In the genomic region with DNA sequence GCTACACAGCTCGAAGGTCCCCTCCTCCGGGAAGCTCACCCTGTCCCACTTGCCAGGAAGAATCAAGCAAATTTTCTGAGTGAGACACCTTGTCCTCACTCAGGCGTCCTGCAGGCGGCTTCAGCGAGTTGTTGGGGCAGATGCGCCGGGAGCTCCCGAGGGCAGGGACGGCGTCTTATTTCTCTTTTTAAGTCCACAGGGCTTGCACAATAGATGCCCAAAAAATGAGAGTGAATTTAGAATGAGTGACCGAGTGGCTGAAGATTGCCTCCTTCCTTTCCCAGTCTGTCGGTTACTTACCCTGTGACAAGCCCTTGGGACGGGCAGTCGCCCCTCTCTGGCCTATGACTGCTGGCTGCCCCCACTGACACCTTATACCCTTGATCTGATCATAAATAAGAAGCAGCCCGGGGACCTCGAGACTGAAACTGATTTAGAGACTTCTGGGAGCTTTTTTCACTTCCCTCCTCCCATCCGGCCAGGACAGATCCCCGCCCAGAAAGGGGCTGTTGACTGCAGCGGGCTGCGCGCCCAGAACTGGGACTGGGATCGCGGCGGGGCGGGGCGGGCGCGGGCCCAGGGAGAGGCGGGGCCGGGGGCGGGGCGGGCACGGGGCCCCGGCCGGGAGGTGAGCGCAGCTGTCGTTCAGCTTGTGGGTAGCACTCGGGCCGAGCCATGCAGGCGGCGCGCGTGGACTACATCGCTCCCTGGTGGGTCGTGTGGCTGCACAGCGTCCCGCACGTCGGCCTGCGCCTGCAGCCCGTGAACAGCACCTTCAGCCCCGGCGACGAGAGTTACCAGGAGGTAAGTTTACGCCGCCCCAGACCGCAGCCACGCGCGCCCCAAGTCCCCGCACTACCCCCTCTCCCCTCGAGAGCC, we compare ENCODE assay signal across 8 cellular contexts. TPM values are rescaled to one million over a fixed set of nuclear protein-coding genes. Genes with fewer than 3 reads are reported as not detected.
A peak's percentile ranks its signal among the peaks of the same experiment; 100 is the strongest.
DNase-seq lines count a peak whose midpoint lies in the region; ATAC-seq and TF ChIP-seq lines count a peak whose summit lies in the region.

A gene with protein sequence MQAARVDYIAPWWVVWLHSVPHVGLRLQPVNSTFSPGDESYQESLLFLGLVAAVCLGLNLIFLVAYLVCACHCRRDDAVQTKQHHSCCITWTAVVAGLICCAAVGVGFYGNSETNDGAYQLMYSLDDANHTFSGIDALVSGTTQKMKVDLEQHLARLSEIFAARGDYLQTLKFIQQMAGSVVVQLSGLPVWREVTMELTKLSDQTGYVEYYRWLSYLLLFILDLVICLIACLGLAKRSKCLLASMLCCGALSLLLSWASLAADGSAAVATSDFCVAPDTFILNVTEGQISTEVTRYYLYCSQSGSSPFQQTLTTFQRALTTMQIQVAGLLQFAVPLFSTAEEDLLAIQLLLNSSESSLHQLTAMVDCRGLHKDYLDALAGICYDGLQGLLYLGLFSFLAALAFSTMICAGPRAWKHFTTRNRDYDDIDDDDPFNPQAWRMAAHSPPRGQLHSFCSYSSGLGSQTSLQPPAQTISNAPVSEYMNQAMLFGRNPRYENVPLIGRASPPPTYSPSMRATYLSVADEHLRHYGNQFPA (plus strand): TSS at position 659 of the 879 bp plus-strand sequence. CDS start 17 bp downstream, at position 676.

- peak within 1 kb of the TSS; percentile 80 for H3K27ac Mint-ChIP-seq in activated T-cell treated with anti-CD3 and anti-CD28 coated beads, Interleukin-2, amount 50 U/mL, for 24 hours
- peak within 1 kb of the TSS; percentile 93 for H3K27ac Mint-ChIP-seq in stimulated activated effector memory CD8-positive, alpha-beta T cell treated with anti-CD3 and anti-CD28 coated beads, Interleukin-12 subunit alpha, Interleukin-12 subunit beta, amount 100 ng/mL, for 72 hours

- H3K36me3 Mint-ChIP-seq in activated T-cell treated with anti-CD3 and anti-CD28 coated beads, Interleukin-2, amount 50 U/mL, for 24 hours (ENCODE audit: low read depth): peaks cover 41% of the 10 kb centered on the region
- H3K36me3 Mint-ChIP-seq in stimulated activated effector memory CD8-positive, alpha-beta T cell treated with anti-CD3 and anti-CD28 coated beads, Interleukin-12 subunit alpha, Interleukin-12 subunit beta, amount 100 ng/mL, for 72 hours: peaks cover 47% of the 10 kb centered on the region

- peak within 1 kb of the TSS; percentile 54 for H3K27ac ChIP-seq in muscle layer of duodenum (ENCODE audit: low read length)

- DNase-seq in DMS 273 (lab: John Stamatoyannopoulos, UW; ENCODE audit: unreplicated experiment): peak; percentile 97
- DNase-seq in HuH-7 (ENCODE audit: low spot score): peak; percentile 92
- peak; percentile 82 for DNase-seq in activated T-cell treated with anti-CD3 and anti-CD28 coated beads, Interleukin-2, amount 50 U/mL, for 24 hours
- peak; percentile 53 to 82 for DNase-seq in stimulated activated effector memory CD8-positive, alpha-beta T cell treated with anti-CD3 and anti-CD28 coated beads, Interleukin-12 subunit alpha, Interleukin-12 subunit beta, amount 100 ng/mL, for 72 hours (ENCODE audit: low spot score in 2 of 2)

- peaks cover 16 to 42% of the 10 kb centered on the region in 2 donors for H3K4me1 ChIP-seq in muscle layer of duodenum (ENCODE audit: control insufficient read depth in 1 of 2, insufficient read depth in 2 of 2, low read length in 2 of 2)

- peaks cover 18 to 24% of the 10 kb centered on the region in 2 donors for H3K36me3 ChIP-seq in muscle layer of duodenum (ENCODE audit: control insufficient read depth in 1 of 2, insufficient read depth in 2 of 2, low read length in 2 of 2)

- H3K9me3 ChIP-seq in muscle layer of duodenum (ENCODE audit: control insufficient read depth in 1 of 2, low read length in 2 of 2): no peaks in the 10 kb centered on the region

- ATAC-seq in GM21447 (IDR thresholded peaks at IDR 0.05; ENCODE audit: unreplicated experiment): peak; percentile 60
- ATAC-seq in esophagus mucosa: peak; percentile 76
- ATAC-seq in stimulated activated effector memory CD8-positive, alpha-beta T cell treated with anti-CD3 and anti-CD28 coated beads, Interleukin-12 subunit alpha, Interleukin-12 subunit beta, amount 100 ng/mL, for 72 hours: peak; percentile 79

- peak within 1 kb of the TSS; percentile 68 for H3K4me3 Mint-ChIP-seq in activated T-cell treated with anti-CD3 and anti-CD28 coated beads, Interleukin-2, amount 50 U/mL, for 24 hours
- peak within 1 kb of the TSS; percentile 83 for H3K4me3 Mint-ChIP-seq in stimulated activated effector memory CD8-positive, alpha-beta T cell treated with anti-CD3 and anti-CD28 coated beads, Interleukin-12 subunit alpha, Interleukin-12 subunit beta, amount 100 ng/mL, for 72 hours

- H3K27me3 ChIP-seq in muscle layer of duodenum (ENCODE audit: low read depth, low read length): no peaks in the 10 kb centered on the region

- H3K9me3 Mint-ChIP-seq in activated T-cell treated with anti-CD3 and anti-CD28 coated beads, Interleukin-2, amount 50 U/mL, for 24 hours: no peaks in the 10 kb centered on the region
- no peaks in the 10 kb centered on the region for H3K9me3 Mint-ChIP-seq in stimulated activated effector memory CD8-positive, alpha-beta T cell treated with anti-CD3 and anti-CD28 coated beads, Interleukin-12 subunit alpha, Interleukin-12 subunit beta, amount 100 ng/mL, for 72 hours

- H3K4me3 ChIP-seq in muscle layer of duodenum (ENCODE audit: low read depth in 1 of 2, low read length in 2 of 2): peak within 1 kb of the TSS; percentile 72 to 80

- H3K4me1 Mint-ChIP-seq in activated T-cell treated with anti-CD3 and anti-CD28 coated beads, Interleukin-2, amount 50 U/mL, for 24 hours (ENCODE audit: low read depth): peaks cover 74% of the 10 kb centered on the region
- peaks cover 58% of the 10 kb centered on the region for H3K4me1 Mint-ChIP-seq in stimulated activated effector memory CD8-positive, alpha-beta T cell treated with anti-CD3 and anti-CD28 coated beads, Interleukin-12 subunit alpha, Interleukin-12 subunit beta, amount 100 ng/mL, for 72 hours

- H3K27me3 Mint-ChIP-seq in activated T-cell treated with anti-CD3 and anti-CD28 coated beads, Interleukin-2, amount 50 U/mL, for 24 hours: no peaks in the 10 kb centered on the region

TF ChIP-seq in PFSK-1, 5 proteins besides CTCF, POLR2A, EP300 and RAD21:
- peak; percentile 46; the same call in 1 of the 2 replicates for TF ChIP-seq TAF1 (IDR thresholded peaks at IDR 0.05; ENCODE audit: borderline replicate concordance, insufficient read depth, low read length)
- peak; percentile 73 for TF ChIP-seq POLR2AphosphoS5 (IDR thresholded peaks at IDR 0.05; ENCODE audit: low read depth, low read length)
- TF ChIP-seq SIN3A (IDR thresholded peaks at IDR 0.05; ENCODE audit: borderline replicate concordance, insufficient read depth, low read length): 0 out of 2 replicates have a peak, but pooled peaks have one; percentile 42
- TF ChIP-seq FOXP2 (optimal IDR thresholded peaks at IDR 0.05; ENCODE audit: borderline replicate concordance, extremely low read depth, extremely low read length, insufficient read depth): peak; percentile 73
- TF ChIP-seq, protein P1, sequence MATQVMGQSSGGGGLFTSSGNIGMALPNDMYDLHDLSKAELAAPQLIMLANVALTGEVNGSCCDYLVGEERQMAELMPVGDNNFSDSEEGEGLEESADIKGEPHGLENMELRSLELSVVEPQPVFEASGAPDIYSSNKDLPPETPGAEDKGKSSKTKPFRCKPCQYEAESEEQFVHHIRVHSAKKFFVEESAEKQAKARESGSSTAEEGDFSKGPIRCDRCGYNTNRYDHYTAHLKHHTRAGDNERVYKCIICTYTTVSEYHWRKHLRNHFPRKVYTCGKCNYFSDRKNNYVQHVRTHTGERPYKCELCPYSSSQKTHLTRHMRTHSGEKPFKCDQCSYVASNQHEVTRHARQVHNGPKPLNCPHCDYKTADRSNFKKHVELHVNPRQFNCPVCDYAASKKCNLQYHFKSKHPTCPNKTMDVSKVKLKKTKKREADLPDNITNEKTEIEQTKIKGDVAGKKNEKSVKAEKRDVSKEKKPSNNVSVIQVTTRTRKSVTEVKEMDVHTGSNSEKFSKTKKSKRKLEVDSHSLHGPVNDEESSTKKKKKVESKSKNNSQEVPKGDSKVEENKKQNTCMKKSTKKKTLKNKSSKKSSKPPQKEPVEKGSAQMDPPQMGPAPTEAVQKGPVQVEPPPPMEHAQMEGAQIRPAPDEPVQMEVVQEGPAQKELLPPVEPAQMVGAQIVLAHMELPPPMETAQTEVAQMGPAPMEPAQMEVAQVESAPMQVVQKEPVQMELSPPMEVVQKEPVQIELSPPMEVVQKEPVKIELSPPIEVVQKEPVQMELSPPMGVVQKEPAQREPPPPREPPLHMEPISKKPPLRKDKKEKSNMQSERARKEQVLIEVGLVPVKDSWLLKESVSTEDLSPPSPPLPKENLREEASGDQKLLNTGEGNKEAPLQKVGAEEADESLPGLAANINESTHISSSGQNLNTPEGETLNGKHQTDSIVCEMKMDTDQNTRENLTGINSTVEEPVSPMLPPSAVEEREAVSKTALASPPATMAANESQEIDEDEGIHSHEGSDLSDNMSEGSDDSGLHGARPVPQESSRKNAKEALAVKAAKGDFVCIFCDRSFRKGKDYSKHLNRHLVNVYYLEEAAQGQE (IDR thresholded peaks at IDR 0.05; ENCODE audit: insufficient read depth in 1 of 2, low read depth in 2 of 2, low read length in 2 of 2): no peak

RNA-seq across cellular contexts. Expression of the gene that starts here (rescaled TPM):
- 21.0 TPM for polyA plus RNA-seq in PFSK-1 (2012; ENCODE audit: insufficient read length, low read depth)
- total RNA-seq in esophagus mucosa: 0.88 TPM

Comparison
In these comparisons a context has a peak if more than half of its experiments do, and no peak if none do; other contexts are left out.
1. Peak in every context shown above with its lines: DNase-seq, ATAC-seq, H3K4me3 ChIP-seq and H3K27ac ChIP-seq.
2. Peak in ATAC-seq in esophagus mucosa; RNA of the gene not detected or under 1 TPM.